ENCODE assay signal across 2 cellular contexts in the genomic region with DNA sequence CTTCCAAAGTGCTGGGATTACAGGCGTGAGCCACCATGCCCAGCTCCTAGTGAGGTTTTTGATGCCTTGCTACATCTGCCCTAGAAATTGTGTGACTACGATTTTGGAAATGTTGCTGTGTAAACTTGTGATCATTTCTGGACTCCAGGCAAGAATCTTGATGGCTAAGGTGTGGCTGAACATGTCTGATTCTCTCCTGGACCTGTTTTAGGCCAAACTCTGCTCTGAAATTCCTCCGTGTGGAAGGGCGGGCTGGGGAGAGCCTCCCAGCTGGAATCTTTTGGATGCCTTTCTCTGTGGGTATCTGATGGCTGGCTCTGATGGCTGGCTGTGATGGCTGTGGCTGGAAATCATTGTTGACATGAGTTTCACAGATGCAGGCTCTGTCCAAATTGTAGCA.
TF ChIP-seq lines count a peak whose summit lies in the region.

No MANE protein-coding gene starts in this region.

TF ChIP-seq in SK-N-SH treated with all-trans-retinoic acid at 6 μM for 48 hours, 23 proteins besides CTCF, POLR2A, EP300 and RAD21:
- TF ChIP-seq ZFP30 (CRISPR knock-in tag; IDR thresholded peaks at IDR 0.05) = no peak
- TF ChIP-seq ISL1 (CRISPR knock-in tag; IDR thresholded peaks at IDR 0.05) = no peak
- TF ChIP-seq ZNF565 (CRISPR knock-in tag; conservative IDR thresholded peaks at IDR 0.05; ENCODE audit: low read depth) = no peak
- no peak for TF ChIP-seq ZFP3 (CRISPR knock-in tag; IDR thresholded peaks at IDR 0.05)
- TF ChIP-seq TSHZ2 (CRISPR knock-in tag; IDR thresholded peaks at IDR 0.05) = no peak
- TF ChIP-seq ZNF8 (CRISPR knock-in tag; IDR thresholded peaks at IDR 0.05) = no peak
- no peak for TF ChIP-seq CSDC2 (CRISPR knock-in tag; IDR thresholded peaks at IDR 0.05)
- TF ChIP-seq TCF4 (CRISPR knock-in tag; IDR thresholded peaks at IDR 0.05; ENCODE audit: borderline replicate concordance) = no peak
- TF ChIP-seq ARNTL (CRISPR knock-in tag; IDR thresholded peaks at IDR 0.05; ENCODE audit: borderline replicate concordance, low read depth) = no peak
- no peak for TF ChIP-seq OSR1 (CRISPR knock-in tag; IDR thresholded peaks at IDR 0.05)

TF ChIP-seq in SK-N-SH, 30 proteins besides CTCF, POLR2A, EP300 and RAD21:
- TF ChIP-seq RFX5 (IDR thresholded peaks at IDR 0.05; ENCODE audit: low read length) = no peak
